ENCODE assay signal across 9 cellular contexts in genomic region chr4:76987153-76987562, GRCh38. TPM values are rescaled to one million over a fixed set of nuclear protein-coding genes. Genes with fewer than 3 reads are reported as not detected.
DNase-seq lines count a peak whose midpoint lies in the region; ATAC-seq, FAIRE-seq and TF ChIP-seq lines count a peak whose summit lies in the region.
"Had no signal": no experiment of that assay in that cellular context is flagged by ENCODE, and none has a peak within 500 bp of the region (broad histone marks: within the 10 kb centered on the region; RNA-seq: fewer than 3 reads in every experiment).

No MANE protein-coding gene starts in this region.

- H3K27me3 Mint-ChIP-seq in astrocyte (ENCODE audit: low read depth, unreplicated experiment): no peaks in the 10 kb centered on the region

- H3K4me2 ChIP-seq in astrocyte (ENCODE audit: low read length): peak overlapping the region; percentile 81

- intact Hi-C loops in right cardiac atrium (cut with DNase I): no loop called here

- peaks cover 72% of the 10 kb centered on the region for H3K4me1 ChIP-seq in astrocyte (ENCODE audit: insufficient read depth, low read length)
- H3K4me1 ChIP-seq in right cardiac atrium (ENCODE audit: control insufficient read depth, insufficient read depth, low read length): peaks cover 2% of the 10 kb centered on the region

- H3K27ac ChIP-seq in astrocyte (ENCODE audit: low read depth, low read length) (peak overlapping the region; percentile 98), right cardiac atrium (ENCODE audit: low read length) (peak overlapping the region; percentile 45)

- no peak for TF ChIP-seq POLR2A in GM12892 (IDR thresholded peaks at IDR 0.05; ENCODE audit: low read depth, low read length)

- ATAC-seq in right cardiac atrium (peak in 1 of 2 donors; percentile 23), GM21576 (IDR thresholded peaks at IDR 0.05; ENCODE audit: unreplicated experiment) (no peak), HG02973 (IDR thresholded peaks at IDR 0.05; ENCODE audit: unreplicated experiment) (no peak)
- ATAC-seq: mucosa of descending colon had no signal

- H3K4me1 Mint-ChIP-seq in astrocyte (ENCODE audit: low read depth, unreplicated experiment): peaks cover 90% of the 10 kb centered on the region

- peak overlapping the region; percentile 98 for H3K27ac Mint-ChIP-seq in astrocyte (ENCODE audit: unreplicated experiment)

- no peak overlapping the region for H2AFZ ChIP-seq in astrocyte (ENCODE audit: low read depth, low read length)

- peak overlapping the region; percentile 89 for H3K9ac ChIP-seq in astrocyte (ENCODE audit: low read length)

- peaks cover 11% of the 10 kb centered on the region for H3K36me3 Mint-ChIP-seq in astrocyte (ENCODE audit: low read depth, unreplicated experiment)

- no peak overlapping the region for H3K4me3 ChIP-seq in HFF-Myc (replicated peaks; ENCODE audit: low read depth, low read length)
- H3K4me3 ChIP-seq in astrocyte (ENCODE audit: insufficient read depth, low read depth, low read length): peak overlapping the region; percentile 44
- no peak overlapping the region for H3K4me3 ChIP-seq in right cardiac atrium (ENCODE audit: low read length)
- H3K4me3 ChIP-seq: mucosa of descending colon had no signal

- H3K9me3 ChIP-seq in astrocyte (ENCODE audit: insufficient read depth, low read depth, low read length): peaks cover 3% of the 10 kb centered on the region
- H3K9me3 ChIP-seq in right cardiac atrium (ENCODE audit: control insufficient read depth, low read length): no peaks in the 10 kb centered on the region
- H3K9me3 ChIP-seq: mucosa of descending colon had no signal

- peak overlapping the region; percentile 29 for H3K4me3 Mint-ChIP-seq in astrocyte (ENCODE audit: unreplicated experiment)

- H3K36me3 ChIP-seq in astrocyte (ENCODE audit: insufficient read depth, low read length): no peaks in the 10 kb centered on the region

- DNase-seq in HFF-Myc (ENCODE audit: extremely low read depth, low read depth): peak; percentile 88
- DNase-seq in astrocyte (ENCODE audit: low read depth): peak; percentile 99
- DNase-seq in right cardiac atrium: peak; percentile 40 to 74 (median 51)
- peak; percentile 85 for DNase-seq in stromal cell of bone marrow (ENCODE audit: low read depth)
- DNase-seq in NK-92 treated with Interleukin-12 subunit alpha and Interleukin-12 subunit beta, amount 100 ng/mL, for 24 hours (lab: John Stamatoyannopoulos, UW): no peak
- no peak for DNase-seq in GM12892 (ENCODE audit: insufficient read length)
- DNase-seq: mucosa of descending colon had no signal

- H4K20me1 ChIP-seq in astrocyte (ENCODE audit: insufficient read depth, low read length): no peaks in the 10 kb centered on the region

- FAIRE-seq in astrocyte (lab: Jason Lieb, UNC): peak; percentile 88
- FAIRE-seq in GM12892 (lab: Jason Lieb, UNC): no peak

- TF ChIP-seq CTCF in HFF-Myc (IDR thresholded peaks at IDR 0.05; ENCODE audit: low read depth, low read length, missing control alignments) (peak; percentile 3), astrocyte (IDR thresholded peaks at IDR 0.05; ENCODE audit: insufficient read depth, low read depth, low read length) (no peak)

- WGBS in right cardiac atrium: 45% methylated on average over 4 of the region's 4 CpGs

- H3K27me3 ChIP-seq in astrocyte (ENCODE audit: insufficient read depth, low read length) (no peaks in the 10 kb centered on the region), right cardiac atrium (ENCODE audit: control insufficient read depth, insufficient read depth) (no peaks in the 10 kb centered on the region)

- no peaks in the 10 kb centered on the region for H3K9me3 Mint-ChIP-seq in astrocyte (ENCODE audit: unreplicated experiment)

- peaks cover 80% of the 10 kb centered on the region for H3K79me2 ChIP-seq in astrocyte (ENCODE audit: insufficient read depth, low read length)

RNA-seq across cellular contexts. Expression of gene SEPTIN11, which starts 37.6 kb away (rescaled TPM):
- 621 and 623 TPM in 2 replicates for total RNA-seq in astrocyte
- total RNA-seq in right cardiac atrium: 10 to 100 TPM; 31.5 to 50.1 (median 32.8) TPM
- polyA plus RNA-seq in right cardiac atrium: 16.7 TPM
- 63.6 TPM for polyA plus RNA-seq in GM12892 (2012; ENCODE audit: missing spikeins)

Comparison
In these comparisons a context has a peak if more than half of its experiments do, and no peak if none do; other contexts are left out.
1. DNase-seq: peak in HFF-Myc (single experiment), astrocyte (single experiment), right cardiac atrium (3 of 3) and stromal cell of bone marrow (single experiment); none in NK-92 treated with Interleukin-12 subunit alpha and Interleukin-12 subunit beta, amount 100 ng/mL, for 24 hours (single experiment) and GM12892 (single experiment).
2. RNA of gene SEPTIN11, which starts 37.6 kb away (total RNA-seq): 621 to 623 TPM in astrocyte; 31.5 to 50.1 TPM in right cardiac atrium; every median in the first group is over 10 times any median in the second.